8 cellular contexts compared by ENCODE assay signal in genomic region chr7:36967387-36967786, GRCh38.
DNase-seq lines count a peak whose midpoint lies in the region; ATAC-seq, FAIRE-seq and TF ChIP-seq lines count a peak whose summit lies in the region.

No MANE protein-coding gene starts in this region.

- TF ChIP-seq RAD21 in H1 (IDR thresholded peaks at IDR 0.05 in 1 of 2, conservative IDR thresholded peaks at IDR 0.05 in 1 of 2; ENCODE audit: low read depth in 2 of 2, low read length in 2 of 2): peak; percentile 83 to 89

- peak overlapping the region in 2 of 7 donors; percentile 34 to 63 for H3K27ac Mint-ChIP-seq in CD14-positive monocyte

- no peak overlapping the region for H3K23ac ChIP-seq in H1 (ENCODE audit: insufficient read length)
- H3K23ac ChIP-seq in mesendoderm (ENCODE audit: low read length): no peak overlapping the region

- POLR2A ChIA-PET in PC-3 (lab: Charles Lee; ENCODE audit: unreplicated experiment) (interaction anchor here (0.6 kb wide), 1 partner anchor 431 kb away, joined by 3 read pairs; no protein-coding TSS in a partner anchor), H1 (lab: Charles Lee; ENCODE audit: partially characterized antibody) (no interaction called here)

- H3K4me3 ChIP-seq in H7 (ENCODE audit: insufficient read depth, low read depth, low read length) (no peak overlapping the region), PC-3 (ENCODE audit: low read length) (no peak overlapping the region), H1 (ENCODE audit: extremely low read depth in 1 of 4, insufficient read depth in 2 of 4, low read depth in 3 of 4, low read length in 4 of 4) (no peak overlapping the region), mesendoderm (ENCODE audit: low read length) (no peak overlapping the region)

- TF ChIP-seq POLR2A in H1 (IDR thresholded peaks at IDR 0.05; ENCODE audit: control extremely low read depth in 1 of 2, low read depth in 2 of 2, low read length in 2 of 2): no peak

- no peaks in the 10 kb centered on the region for H3K9me3 ChIP-seq in PC-3 (ENCODE audit: low read length)
- no peaks in the 10 kb centered on the region for H3K9me3 ChIP-seq in H1 (ENCODE audit: insufficient read depth in 2 of 2, low read depth in 1 of 2, low read length in 1 of 2)

- no peak for TF ChIP-seq EP300 in H1 (IDR thresholded peaks at IDR 0.05; ENCODE audit: borderline replicate concordance in 1 of 2, low read depth in 2 of 2, low read length in 2 of 2)

- H3K4me3 Mint-ChIP-seq in CD14-positive monocyte: no peak overlapping the region

- no peak overlapping the region for H2BK20ac ChIP-seq in H1 (ENCODE audit: low read length)

- WGBS in H1 (ENCODE audit: extremely low coverage in 1 of 2, insufficient coverage in 1 of 2, insufficient read length in 1 of 2, insufficient replicate concordance in 2 of 2, low coverage in 1 of 2, low lambda C conversion rate in 2 of 2, missing lambda C conversion rate in 1 of 2), 2 experiments: 26% methylated on average over 4 of the region's 4 CpGs; no CpG with 5 or more reads in 1 of the 2 experiments
- WGBS in mesendoderm (ENCODE audit: extremely low coverage, insufficient coverage, low lambda C conversion rate): no CpG with 5 or more reads among the region's 4 CpGs

- no peaks in the 10 kb centered on the region for H3K79me1 ChIP-seq in H1 (ENCODE audit: low read depth, low read length)
- no peaks in the 10 kb centered on the region for H3K79me1 ChIP-seq in mesendoderm (ENCODE audit: low read length)

- H4K20me1 ChIP-seq in PC-3 (ENCODE audit: low read length) (no peaks in the 10 kb centered on the region), H1 (replicated peaks in 1 of 2; ENCODE audit: control insufficient read depth in 1 of 2, insufficient read depth in 2 of 2, low read length in 2 of 2) (no peaks in the 10 kb centered on the region)

- intact Hi-C loops in CD14-positive monocyte (cut with micrococcal nuclease) (loop anchor here in 1 of 2 donors (10.0 kb wide), 1 partner anchor 217 kb away; no protein-coding TSS in a partner anchor), PC-3 (cut with micrococcal nuclease) (loop anchor here (1.0 kb wide), 5 partner anchors 58 to 526 kb away; no protein-coding TSS in a partner anchor)

- TF ChIP-seq CTCF in CD14-positive monocyte (IDR thresholded peaks at IDR 0.05) (peak; percentile 92), PC-3 (conservative IDR thresholded peaks at IDR 0.05; ENCODE audit: low read depth, low read length) (peak; percentile 82), H1 (IDR thresholded peaks at IDR 0.05; ENCODE audit: control extremely low read depth in 1 of 3, insufficient read depth in 1 of 3, low read depth in 1 of 3, low read length in 3 of 3) (peak; percentile 69 to 89 (median 85))

- no peaks in the 10 kb centered on the region for H3K23me2 ChIP-seq in H1 (ENCODE audit: low read depth, low read length)

- H3K27me3 Mint-ChIP-seq in CD14-positive monocyte (ENCODE audit: low read depth in 3 of 3): no peaks in the 10 kb centered on the region

- peaks cover 41% of the 10 kb centered on the region for H3K4me1 Mint-ChIP-seq in CD14-positive monocyte

- ATAC-seq in PC-3 (peak; percentile 99), GM21423 (IDR thresholded peaks at IDR 0.05; ENCODE audit: unreplicated experiment) (no peak)

- no peaks in the 10 kb centered on the region for H3F3A ChIP-seq in PC-3 (ENCODE audit: low read length, unreplicated experiment)

- H3K27me3 ChIP-seq in H7 (ENCODE audit: control insufficient read depth, insufficient read depth, low read length): no peaks in the 10 kb centered on the region
- 0 out of 2 replicates have a peak, but pooled peaks cover 13% of the 10 kb centered on the region for H3K27me3 ChIP-seq in PC-3 (ENCODE audit: low read length)
- H3K27me3 ChIP-seq in H1 (replicated peaks in 1 of 4; ENCODE audit: control insufficient read depth in 3 of 4, extremely low read depth in 1 of 4, insufficient read depth in 3 of 4, low read length in 3 of 4): no peaks in the 10 kb centered on the region
- H3K27me3 ChIP-seq in mesendoderm (ENCODE audit: insufficient read depth, low read length, poor library complexity): no peaks in the 10 kb centered on the region

- no peak overlapping the region for H2BK15ac ChIP-seq in H1 (ENCODE audit: low read length)
- H2BK15ac ChIP-seq in mesendoderm (replicated peaks; ENCODE audit: low read depth): no peak overlapping the region

- no peak overlapping the region for H3K14ac ChIP-seq in H1 (ENCODE audit: insufficient read length)

- H3K79me2 ChIP-seq in PC-3 (ENCODE audit: low read length) (no peaks in the 10 kb centered on the region), H1 (ENCODE audit: control insufficient read depth in 1 of 2, insufficient read depth in 2 of 2, low read length in 2 of 2) (no peaks in the 10 kb centered on the region), mesendoderm (ENCODE audit: control insufficient read depth, insufficient read depth, low read length) (no peaks in the 10 kb centered on the region)

- 0 out of 2 replicates have a peak overlapping the region, but pooled peaks have one; percentile 34 for H2AFZ ChIP-seq in PC-3 (ENCODE audit: low read length)
- H2AFZ ChIP-seq in H1 (ENCODE audit: low read length): no peak overlapping the region; the same call in 1 of the 2 replicates

- H3K27ac ChIP-seq in PC-3 (ENCODE audit: low read length): no peak overlapping the region
- H3K27ac ChIP-seq in H1 (ENCODE audit: low read depth, low read length): no peak overlapping the region
- H3K27ac ChIP-seq in mesendoderm (ENCODE audit: low read depth, low read length): no peak overlapping the region

- H2BK5ac ChIP-seq in H1 (ENCODE audit: low read depth, low read length) (no peak overlapping the region), mesendoderm (ENCODE audit: low read length) (no peak overlapping the region)

- no peak overlapping the region for H4K91ac ChIP-seq in H1 (replicated peaks; ENCODE audit: insufficient read length, low read length)

- H4K5ac ChIP-seq in H1 (ENCODE audit: insufficient read length, low read depth, low read length) (no peak overlapping the region), mesendoderm (ENCODE audit: low read length) (no peak overlapping the region)

- H4K8ac ChIP-seq in H1 (ENCODE audit: extremely low read depth, insufficient read depth, low read length) (no peak overlapping the region), mesendoderm (ENCODE audit: low read depth, low read length) (no peak overlapping the region)

- H3K4me1 ChIP-seq in PC-3 (ENCODE audit: insufficient read depth, low read length): no peaks in the 10 kb centered on the region
- H3K4me1 ChIP-seq in H1 (replicated peaks in 1 of 4; ENCODE audit: control insufficient read depth in 3 of 4, insufficient read depth in 4 of 4, low read length in 3 of 4): peaks cover 0 to 6% (median 2%) of the 10 kb centered on the region in 4 experiments; a peak in 4 of 7 replicates
- H3K4me1 ChIP-seq in mesendoderm (ENCODE audit: control insufficient read depth, low read depth, low read length): no peaks in the 10 kb centered on the region

- H2AK5ac ChIP-seq in H1 (ENCODE audit: low read depth, low read length) (no peak overlapping the region), mesendoderm (ENCODE audit: low read length) (no peak overlapping the region)

- H2BK120ac ChIP-seq in H1 (replicated peaks; ENCODE audit: low read depth, low read length) (no peak overlapping the region), mesendoderm (ENCODE audit: low read depth, low read length) (no peak overlapping the region)

- H3K9ac ChIP-seq in PC-3 (ENCODE audit: low read length) (no peak overlapping the region), H1 (replicated peaks in 1 of 4; ENCODE audit: extremely low read depth in 1 of 4, low read depth in 3 of 4, low read length in 3 of 4) (no peak overlapping the region), mesendoderm (ENCODE audit: low read length) (no peak overlapping the region)

- peaks cover 3 to 13% of the 10 kb centered on the region in 2 donors for H3K36me3 Mint-ChIP-seq in CD14-positive monocyte

- H3K4ac ChIP-seq in H1 (replicated peaks; ENCODE audit: insufficient read length, low read depth, low read length): no peak overlapping the region
- H3K4ac ChIP-seq in mesendoderm (ENCODE audit: low read depth, low read length): no peak overlapping the region

- no peaks in the 10 kb centered on the region for H3K9me2 ChIP-seq in PC-3 (replicated peaks; ENCODE audit: low read length)

- no TSS peak for BruUV-seq in PC-3 (replicated peaks; lab: Mats Ljungman, UMichigan)

- H3K9me3 Mint-ChIP-seq in CD14-positive monocyte: peaks cover 0 to 2% (median 0%) of the 10 kb centered on the region in 7 donors

- H3K56ac ChIP-seq in H1 (replicated peaks; ENCODE audit: insufficient read length, low read depth, low read length) (no peak overlapping the region), mesendoderm (ENCODE audit: low read length) (no peak overlapping the region)

- no peak overlapping the region for H3K4me2 ChIP-seq in PC-3 (ENCODE audit: low read length)
- no peak overlapping the region for H3K4me2 ChIP-seq in H1 (ENCODE audit: insufficient read depth in 1 of 2, low read depth in 2 of 2, low read length in 2 of 2)
- H3K4me2 ChIP-seq in mesendoderm (ENCODE audit: low read length): no peak overlapping the region

- DNase-seq in CD14-positive monocyte (ENCODE audit: low spot score) (no peak), H7 (peak; percentile 75), PC-3 (peak; percentile 70), H1 (ENCODE audit: low read depth in 1 of 2, low spot score in 2 of 2) (peak in 1 of 2 experiments; percentile 47), mesendoderm (peak; percentile 90), T-helper 9 cell (no peak), NCI-H2029 treated with DMSO at 0.1 percent for 48 hours (lab: John Stamatoyannopoulos, UW) (no peak)

- H3K36me3 ChIP-seq in H7 (replicated peaks; ENCODE audit: control insufficient read depth, insufficient read depth, low read length) (no peaks in the 10 kb centered on the region), PC-3 (ENCODE audit: low read depth, low read length) (no peaks in the 10 kb centered on the region), H1 (ENCODE audit: control insufficient read depth in 2 of 4, insufficient read depth in 4 of 4, low read length in 3 of 4) (no peaks in the 10 kb centered on the region), mesendoderm (ENCODE audit: control insufficient read depth, insufficient read depth, low read length) (no peaks in the 10 kb centered on the region)

- no peak overlapping the region for H2BK12ac ChIP-seq in H1 (ENCODE audit: low read depth, low read length)

- H3K18ac ChIP-seq in H1 (ENCODE audit: extremely low read depth, low read length) (no peak overlapping the region), mesendoderm (ENCODE audit: low read length) (no peak overlapping the region)

- peak; percentile 97 for FAIRE-seq in H1 (lab: Jason Lieb, UNC)

- CTCF ChIA-PET in PC-3 (lab: Charles Lee) (interaction anchor here (0.6 to 1.4 kb wide), 3 partner anchors 215 to 232 kb away, joined by 3 to 38 read pairs (median 7); no protein-coding TSS in a partner anchor), H1 (lab: Charles Lee; ENCODE audit: partially characterized antibody) (interaction anchor here (0.6 to 3.0 kb wide), 50 partner anchors 9 to 526 kb away, joined by 3 to 71 read pairs (median 4); no protein-coding TSS in a partner anchor)

TF ChIP-seq in H1, 55 proteins besides CTCF, POLR2A, EP300 and RAD21:
- 0 out of 2 replicates have a peak, but pooled peaks have one; percentile 42 for TF ChIP-seq YY1 (IDR thresholded peaks at IDR 0.05; ENCODE audit: low read depth, low read length)
- TF ChIP-seq CREB1 (IDR thresholded peaks at IDR 0.05): 0 out of 2 replicates have a peak, but pooled peaks have one; percentile 13
- TF ChIP-seq EGR1 (IDR thresholded peaks at IDR 0.05; ENCODE audit: borderline replicate concordance, low read depth, low read length): no peak

Comparison
In these comparisons a context has a peak if more than half of its experiments do, and no peak if none do; other contexts are left out.
1. DNase-seq: peak in H7 (single experiment), PC-3 (single experiment) and mesendoderm (single experiment); none in CD14-positive monocyte (single experiment), T-helper 9 cell (single experiment) and NCI-H2029 treated with DMSO at 0.1 percent for 48 hours (single experiment).
2. Peak in every context shown above with its lines, with median percentiles within 50 percentile points of each other: CTCF ChIP-seq.